8 cellular contexts compared by ENCODE assay signal in genomic region chr19:15836595-15837398, GRCh38. TPM values are rescaled to one million over a fixed set of nuclear protein-coding genes. Genes with fewer than 3 reads are reported as not detected.
DNase-seq lines count a peak whose midpoint lies in the region; ATAC-seq and TF ChIP-seq lines count a peak whose summit lies in the region.

No MANE protein-coding gene starts in this region.

- no peaks in the 10 kb centered on the region for H3K79me2 ChIP-seq in OCI-LY7 (ENCODE audit: insufficient read depth, low read depth, low read length)

- peak overlapping the region; percentile 86 for H2AFZ ChIP-seq in OCI-LY7 (ENCODE audit: low read length)

- H4K20me1 ChIP-seq in OCI-LY7 (ENCODE audit: insufficient read depth, low read length) = no peaks in the 10 kb centered on the region

- TF ChIP-seq CTCF in GM20000 (IDR thresholded peaks at IDR 0.05; ENCODE audit: extremely low read depth, missing control alignments) = no peak
- no peak for TF ChIP-seq CTCF in OCI-LY7 (conservative IDR thresholded peaks at IDR 0.05; ENCODE audit: low read length)

- intact Hi-C loops in OCI-LY7 (cut with micrococcal nuclease; ENCODE audit: unreplicated experiment) = loop anchor here (2.0 kb wide), 2 partner anchors 274 to 458 kb away; partner anchors contain the start of genes AKAP8 and RAB8A

- peak overlapping the region; percentile 82 for H3K4me3 ChIP-seq in OCI-LY7 (ENCODE audit: low read depth, low read length, poor library complexity, severe bottlenecking)

- peaks cover 12 to 21% (median 14%) of the 10 kb centered on the region in 3 donors for H3K4me1 Mint-ChIP-seq in naive B cell
- H3K4me1 Mint-ChIP-seq in stimulated activated naive CD8-positive, alpha-beta T cell treated with anti-CD3 and anti-CD28 coated beads, Interleukin-15, amount 100 ng/mL, for 72 hours = peaks cover 23% of the 10 kb centered on the region

- H3K4me1 ChIP-seq in OCI-LY7 (ENCODE audit: insufficient read depth, low read length, poor library complexity, severe bottlenecking) = peaks cover 18% of the 10 kb centered on the region

- H3K4me2 ChIP-seq in OCI-LY7 (ENCODE audit: low read length) = peak overlapping the region; percentile 77

- H3K9me3 ChIP-seq in OCI-LY7 (ENCODE audit: low read length) = no peaks in the 10 kb centered on the region

- CTCF ChIA-PET in OCI-LY7 (lab: Charles Lee; ENCODE audit: unreplicated experiment) = no interaction called here

- H3K27ac Mint-ChIP-seq in naive B cell = peak overlapping the region; percentile 96 to 98 (median 98)
- peak overlapping the region; percentile 95 to 99 for H3K27ac Mint-ChIP-seq in stimulated activated naive CD8-positive, alpha-beta T cell treated with anti-CD3 and anti-CD28 coated beads, Interleukin-15, amount 100 ng/mL, for 72 hours

- peak; percentile 93 to 94 for ATAC-seq in naive B cell (ENCODE audit: low read depth in 2 of 2)
- peak; percentile 96 for ATAC-seq in stimulated activated naive CD8-positive, alpha-beta T cell treated with anti-CD3 and anti-CD28 coated beads, Interleukin-15, amount 100 ng/mL, for 72 hours

- no TSS peak for BruUV-seq in OCI-LY7 (replicated peaks; lab: Mats Ljungman, UMichigan)

- H3K36me3 Mint-ChIP-seq in naive B cell = no peaks in the 10 kb centered on the region

- POLR2A ChIA-PET in OCI-LY7 (lab: Charles Lee) = interaction anchor here (0.5 to 1.7 kb wide), 4 partner anchors 12 to 330 kb away, joined by 3 to 5 read pairs (median 4); no protein-coding TSS in a partner anchor

- H3K36me3 ChIP-seq in OCI-LY7 (ENCODE audit: insufficient read depth, low read length) = no peaks in the 10 kb centered on the region

- H3K27ac ChIP-seq in OCI-LY7 (ENCODE audit: low read depth, low read length, poor library complexity, severe bottlenecking) = peak overlapping the region; percentile 89
- H3K27ac ChIP-seq in epithelial cell of prostate = peak overlapping the region; percentile 100

- H3K9me2 ChIP-seq in OCI-LY7 (ENCODE audit: insufficient read depth, low read length) = no peaks in the 10 kb centered on the region

- H3K27me3 Mint-ChIP-seq in naive B cell = peaks cover 4 to 6% (median 5%) of the 10 kb centered on the region in 3 donors
- H3K27me3 Mint-ChIP-seq in stimulated activated naive CD8-positive, alpha-beta T cell treated with anti-CD3 and anti-CD28 coated beads, Interleukin-15, amount 100 ng/mL, for 72 hours = no peaks in the 10 kb centered on the region

- no peaks in the 10 kb centered on the region for H3K9me3 Mint-ChIP-seq in naive B cell
- H3K9me3 Mint-ChIP-seq in stimulated activated naive CD8-positive, alpha-beta T cell treated with anti-CD3 and anti-CD28 coated beads, Interleukin-15, amount 100 ng/mL, for 72 hours = no peaks in the 10 kb centered on the region

- DNase-seq in COR-L47 (lab: John Stamatoyannopoulos, UW) (peak; percentile 32), GM20000 (ENCODE audit: low spot score) (peak; percentile 92), HS-5 (ENCODE audit: low read depth) (peak; percentile 76), OCI-LY7 (ENCODE audit: low spot score) (peak; percentile 98), activated T-cell treated with anti-CD3 and anti-CD28 coated beads for 1 hour (ENCODE audit: low read depth) (peak; percentile 93), epithelial cell of prostate (ENCODE audit: low read depth, low spot score) (peak; percentile 76), naive B cell (peak; percentile 96)
- peak; percentile 94 to 96 for DNase-seq in stimulated activated naive CD8-positive, alpha-beta T cell treated with anti-CD3 and anti-CD28 coated beads, Interleukin-15, amount 100 ng/mL, for 72 hours

- peak overlapping the region; percentile 93 to 98 (median 95) for H3K4me3 Mint-ChIP-seq in naive B cell
- H3K4me3 Mint-ChIP-seq in stimulated activated naive CD8-positive, alpha-beta T cell treated with anti-CD3 and anti-CD28 coated beads, Interleukin-15, amount 100 ng/mL, for 72 hours = peak overlapping the region; percentile 86 to 96

RNA-seq across cellular contexts. Expression of gene OR10H1, which starts 21.3 kb away (rescaled TPM):
- not detected in 2 replicates for total RNA-seq in OCI-LY7 (2014; rRNA removed; shearing (Covaris generic))
- total RNA-seq in OCI-LY7 (2022) = 0.11 TPM in 1 of 2 replicates, not detected in the other
- not detected for polyA plus RNA-seq in naive B cell (ENCODE audit: low read depth in 6 of 6)

RNA-seq across cellular contexts. Expression of gene OR10H5, which starts 49.3 kb away (rescaled TPM):
- total RNA-seq in OCI-LY7 (2014; rRNA removed; shearing (Covaris generic)) = not detected in 2 replicates
- total RNA-seq in OCI-LY7 (2022) = not detected in 2 replicates
- polyA plus RNA-seq in naive B cell (ENCODE audit: low read depth in 6 of 6) = not detected

Comparison
In these comparisons a context has a peak if more than half of its experiments do, and no peak if none do; other contexts are left out.
1. Peak in every context shown above with its lines: DNase-seq, ATAC-seq, H3K4me3 ChIP-seq and H3K27ac ChIP-seq.
2. DNase-seq: peak in every context shown above with its lines; median percentile 98 in OCI-LY7; 96 in naive B cell; 95 in stimulated activated naive CD8-positive, alpha-beta T cell treated with anti-CD3 and anti-CD28 coated beads, Interleukin-15, amount 100 ng/mL, for 72 hours; 93 in activated T-cell treated with anti-CD3 and anti-CD28 coated beads for 1 hour; 92 in GM20000; 76 in HS-5; 76 in epithelial cell of prostate; 32 in COR-L47.